ENCODE assay signal across 8 cellular contexts in the genomic region with DNA sequence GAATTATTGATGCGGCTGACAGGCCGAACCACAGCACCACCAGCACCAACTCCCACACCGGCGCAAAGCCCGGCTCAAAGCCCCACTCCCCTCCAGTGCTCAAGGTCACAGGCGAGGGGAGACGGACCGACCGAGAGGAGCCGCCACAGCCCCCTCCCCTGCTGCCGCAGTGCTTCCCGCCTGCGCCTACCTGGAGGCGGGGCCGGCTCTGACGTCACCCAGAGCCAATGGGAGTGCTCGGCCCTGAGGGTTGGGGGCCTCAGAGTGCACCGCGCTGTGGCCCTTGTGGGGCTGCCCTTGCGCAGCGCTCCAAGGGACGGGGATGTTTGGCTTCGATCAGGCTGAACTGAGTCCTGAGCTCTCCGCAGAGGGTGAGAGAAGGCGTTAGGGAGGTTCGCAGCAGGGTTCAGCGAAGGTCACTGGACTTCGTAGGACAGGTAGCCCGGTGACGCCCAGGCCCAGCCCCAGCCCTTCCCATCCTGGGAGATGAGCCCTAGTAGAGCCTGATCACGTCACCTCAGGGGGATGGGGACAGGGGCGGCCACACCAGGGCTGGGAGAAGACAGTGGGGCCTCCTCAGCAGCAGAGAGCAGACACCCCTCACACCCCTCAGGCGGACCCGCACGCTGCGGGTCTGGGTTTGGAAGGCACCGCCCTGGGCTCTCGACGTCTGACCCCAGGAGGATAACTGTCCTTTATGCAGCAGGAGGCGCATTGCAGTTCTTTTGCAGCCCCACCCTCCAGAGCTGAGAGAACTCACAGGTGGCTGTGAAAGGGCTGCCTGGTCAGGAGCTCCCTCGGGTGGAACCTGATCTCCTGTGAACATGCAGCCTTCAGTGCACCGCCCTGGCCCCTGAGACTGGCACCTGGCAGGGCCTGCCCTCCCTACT. TPM values are rescaled to one million over a fixed set of nuclear protein-coding genes. Genes with fewer than 3 reads are reported as not detected.
DNase-seq lines count a peak whose midpoint lies in the region; ATAC-seq and TF ChIP-seq lines count a peak whose summit lies in the region.

No MANE protein-coding gene starts in this region.

- CTCF ChIA-PET in Caco-2 (lab: Charles Lee) = interaction anchor here (0.6 to 2.2 kb wide), 3 partner anchors 10 to 155 kb away, joined by 3 to 9 read pairs (median 3); no protein-coding TSS in a partner anchor

- peak overlapping the region in 1 of 2 donors; percentile 26 for H3K27ac ChIP-seq in right atrium auricular region
- no peak overlapping the region for H3K27ac ChIP-seq in rectal smooth muscle tissue (ENCODE audit: low read depth, low read length)

- no peaks in the 10 kb centered on the region for H3K9me3 Mint-ChIP-seq in Caco-2 (ENCODE audit: unreplicated experiment)
- H3K9me3 Mint-ChIP-seq in activated naive CD8-positive, alpha-beta T cell (ENCODE audit: low read depth) = no peaks in the 10 kb centered on the region

- peak overlapping the region; percentile 63 for H3K4me3 ChIP-seq in Caco-2 (ENCODE audit: low read depth, low read length)
- peak overlapping the region; percentile 9 to 35 for H3K4me3 ChIP-seq in right atrium auricular region
- H3K4me3 ChIP-seq in rectal smooth muscle tissue (ENCODE audit: low read length) = peak overlapping the region; percentile 34

- TF ChIP-seq CTCF in Caco-2 (IDR thresholded peaks at IDR 0.05; ENCODE audit: insufficient read depth in 1 of 2, low read depth in 1 of 2, low read length in 1 of 2, severe bottlenecking in 1 of 2, unreplicated experiment in 1 of 2) (no peak), right atrium auricular region (IDR thresholded peaks at IDR 0.05) (no peak)

- H3K36me3 Mint-ChIP-seq in Caco-2 (ENCODE audit: insufficient read depth, unreplicated experiment) = peaks cover 30% of the 10 kb centered on the region
- H3K36me3 Mint-ChIP-seq in activated naive CD8-positive, alpha-beta T cell = no peaks in the 10 kb centered on the region

- H3K36me3 ChIP-seq in Caco-2 (ENCODE audit: control insufficient read depth, insufficient read depth, low read length) (no peaks in the 10 kb centered on the region), right atrium auricular region (peaks cover 14% of the 10 kb centered on the region), rectal smooth muscle tissue (ENCODE audit: control insufficient read depth, insufficient read depth, low read length) (no peaks in the 10 kb centered on the region)

- H3K4me1 ChIP-seq in Caco-2 (peaks cover 7% of the 10 kb centered on the region), right atrium auricular region (peaks cover 0 to 21% of the 10 kb centered on the region in 2 donors), rectal smooth muscle tissue (ENCODE audit: control insufficient read depth, insufficient read depth, low read length) (peaks cover 5% of the 10 kb centered on the region)

- no peak overlapping the region for H3K9ac ChIP-seq in rectal smooth muscle tissue (ENCODE audit: low read length)

- intact Hi-C loops in Caco-2 (cut with micrococcal nuclease; ENCODE audit: unreplicated experiment) = loop anchor here (1.0 to 5.0 kb wide), 3 partner anchors 129 to 164 kb away; no protein-coding TSS in a partner anchor

- DNase-seq in Caco-2 (peak; percentile 74 to 86), NCI-H460 (ENCODE audit: extremely low read depth, low read depth) (peak; percentile 40), right atrium auricular region (ENCODE audit: low spot score) (no peak)

- H3K27ac Mint-ChIP-seq in Caco-2 (ENCODE audit: unreplicated experiment) = peak overlapping the region; percentile 86
- no peak overlapping the region for H3K27ac Mint-ChIP-seq in activated naive CD8-positive, alpha-beta T cell

- no peaks in the 10 kb centered on the region for H3K27me3 Mint-ChIP-seq in Caco-2 (ENCODE audit: insufficient read depth, unreplicated experiment)
- peaks cover 2% of the 10 kb centered on the region for H3K27me3 Mint-ChIP-seq in activated naive CD8-positive, alpha-beta T cell

- ATAC-seq in HG03342 (IDR thresholded peaks at IDR 0.05; ENCODE audit: unreplicated experiment) = no peak
- no peak for ATAC-seq in GM18873 (IDR thresholded peaks at IDR 0.05; ENCODE audit: low FRiP score, unreplicated experiment)
- no peak for ATAC-seq in GM21529 (IDR thresholded peaks at IDR 0.05; ENCODE audit: unreplicated experiment)

- H3K4me1 Mint-ChIP-seq in Caco-2 (ENCODE audit: low read depth, unreplicated experiment) = no peaks in the 10 kb centered on the region
- H3K4me1 Mint-ChIP-seq in activated naive CD8-positive, alpha-beta T cell (ENCODE audit: low read depth) = peaks cover 7% of the 10 kb centered on the region

- BruUV-seq in Caco-2 (replicated peaks; lab: Mats Ljungman, UMichigan) = TSS peak; percentile 55

- no peaks in the 10 kb centered on the region for H3K9me3 ChIP-seq in Caco-2
- no peaks in the 10 kb centered on the region for H3K9me3 ChIP-seq in right atrium auricular region

- POLR2A ChIA-PET in Caco-2 (lab: Charles Lee) = no interaction called here

- peak overlapping the region; percentile 88 for H3K4me3 Mint-ChIP-seq in Caco-2 (ENCODE audit: unreplicated experiment)
- peak overlapping the region; percentile 78 for H3K4me3 Mint-ChIP-seq in activated naive CD8-positive, alpha-beta T cell

- no peaks in the 10 kb centered on the region for H3K27me3 ChIP-seq in Caco-2 (replicated peaks; ENCODE audit: control insufficient read depth, insufficient read depth, low read length)
- no peaks in the 10 kb centered on the region for H3K27me3 ChIP-seq in right atrium auricular region
- peaks cover 29% of the 10 kb centered on the region for H3K27me3 ChIP-seq in rectal smooth muscle tissue (ENCODE audit: control insufficient read depth, insufficient read depth, low read length)

RNA-seq across cellular contexts. Expression of gene NDRG4, which starts 1.5 kb away (rescaled TPM):
- total RNA-seq in Caco-2 (2022) (6.7 and 10.7 TPM in 2 replicates), right atrium auricular region (100 to 1,000 TPM; 163 to 238 TPM)
- 9.9 and 13.3 TPM in 2 replicates for total RNA-seq in NCI-H460 (2014; rRNA removed; shearing (Covaris generic))
- 30.0 and 53.2 TPM in 2 replicates for polyA plus RNA-seq in NCI-H460 (2014; cell fraction: nucleus; rRNA removed)

RNA-seq across cellular contexts. Expression of gene SETD6, which starts 13.8 kb away (rescaled TPM):
- 34.9 and 41.7 TPM in 2 replicates for total RNA-seq in Caco-2 (2022)
- total RNA-seq in NCI-H460 (2014; rRNA removed; shearing (Covaris generic)) = 37.2 and 44.0 TPM in 2 replicates
- polyA plus RNA-seq in NCI-H460 (2014; cell fraction: nucleus; rRNA removed) = 167 and 292 TPM in 2 replicates
- 10 to 100 TPM; 11.9 to 12.9 TPM for total RNA-seq in right atrium auricular region

Comparison
In these comparisons a context has a peak if more than half of its experiments do, and no peak if none do; other contexts are left out.
1. RNA of gene NDRG4, which starts 1.5 kb away (total RNA-seq): 163 to 238 TPM in right atrium auricular region; 6.7 to 10.7 TPM in Caco-2 and 9.9 to 13.3 TPM in NCI-H460; every median in the first group is over 10 times any median in the second.
2. Peak in every context shown above with its lines, with median percentiles within 50 percentile points of each other: H3K4me3 ChIP-seq.